Comparison of ENCODE assay signal across 8 cellular contexts in genomic region chr12:46071769-46072624, GRCh38.
DNase-seq lines count a peak whose midpoint lies in the region; ATAC-seq and TF ChIP-seq lines count a peak whose summit lies in the region.

No MANE protein-coding gene starts in this region.

- BruUV-seq in A673 (replicated peaks; lab: Mats Ljungman, UMichigan) = no TSS peak

- no peaks in the 10 kb centered on the region for H3K9me3 Mint-ChIP-seq in brain

- peak; percentile 96 for ATAC-seq in GM18511 (IDR thresholded peaks at IDR 0.05; ENCODE audit: unreplicated experiment)
- ATAC-seq in HG02981 (IDR thresholded peaks at IDR 0.05; ENCODE audit: unreplicated experiment) = peak; percentile 97

- peak; percentile 96 for TF ChIP-seq CTCF in A673 (conservative IDR thresholded peaks at IDR 0.05; ENCODE audit: low read depth, low read length)
- peak; percentile 52 to 73 for TF ChIP-seq CTCF in brain (conservative IDR thresholded peaks at IDR 0.05)

- H3K4me1 ChIP-seq in A673 (ENCODE audit: insufficient read depth, low read length, poor library complexity, severe bottlenecking) = no peaks in the 10 kb centered on the region

- H3K27ac ChIP-seq in A673 (ENCODE audit: low read depth, low read length, poor library complexity, severe bottlenecking) = no peak overlapping the region

- no peaks in the 10 kb centered on the region for H3K27me3 ChIP-seq in A673 (replicated peaks; ENCODE audit: insufficient read depth, low read depth, low read length, poor library complexity)

- peak overlapping the region in 1 of 5 experiments; percentile 53 for H3K27ac Mint-ChIP-seq in brain

- no peaks in the 10 kb centered on the region for H3K36me3 ChIP-seq in A673 (ENCODE audit: insufficient read depth, low read length, poor library complexity, severe bottlenecking)

- DNase-seq in A673 (ENCODE audit: low spot score) = peak; percentile 87
- peak; percentile 36 for DNase-seq in NCI-H2107 (lab: John Stamatoyannopoulos, UW)
- DNase-seq in UCSD-AML1 (lab: John Stamatoyannopoulos, UW; ENCODE audit: unreplicated experiment) = peak; percentile 70
- DNase-seq in inferior parietal cortex (ENCODE audit: extremely low spot score) = peak; percentile 50
- peak; percentile 47 to 49 for DNase-seq in stimulated activated CD4-positive, alpha-beta T cell treated with anti-CD3 and anti-CD28 coated beads, Interleukin-15, amount 100 ng/mL, for 48 hours (ENCODE audit: low read depth in 2 of 2)

- no peaks in the 10 kb centered on the region for H3K27me3 Mint-ChIP-seq in brain

- intact Hi-C loops in A673 (cut with micrococcal nuclease; ENCODE audit: unreplicated experiment) = loop anchor here (2.0 to 5.0 kb wide), 2 partner anchors 605 to 949 kb away; no protein-coding TSS in a partner anchor

- H3K4me3 ChIP-seq in A673 (ENCODE audit: low read depth, low read length, poor library complexity, severe bottlenecking) = no peak overlapping the region

- POLR2A ChIA-PET in A673 (lab: Charles Lee; ENCODE audit: low non-redundant PET) = interaction anchor here (0.5 kb wide), 1 partner anchor 1199 kb away, joined by 9 read pairs; no protein-coding TSS in a partner anchor

- H3K4me1 Mint-ChIP-seq in brain = no peaks in the 10 kb centered on the region

- CTCF ChIA-PET in A673 (lab: Charles Lee) = interaction anchor here (0.5 to 1.0 kb wide), 2 partner anchors 949 to 1111 kb away, joined by 3 to 6 read pairs; no protein-coding TSS in a partner anchor

- H3K4me3 Mint-ChIP-seq in brain = no peak overlapping the region

- H3K36me3 Mint-ChIP-seq in brain = no peaks in the 10 kb centered on the region

- H3K9me3 ChIP-seq in A673 (ENCODE audit: low read depth, low read length, poor library complexity, severe bottlenecking) = no peaks in the 10 kb centered on the region

Comparison
In these comparisons a context has a peak if more than half of its experiments do, and no peak if none do; other contexts are left out.
1. DNase-seq: peak in every context shown above with its lines; median percentile 87 in A673; 70 in UCSD-AML1; 50 in inferior parietal cortex; 48 in stimulated activated CD4-positive, alpha-beta T cell treated with anti-CD3 and anti-CD28 coated beads, Interleukin-15, amount 100 ng/mL, for 48 hours; 36 in NCI-H2107.